ENCODE assay signal across 28 cellular contexts in the genomic region with DNA sequence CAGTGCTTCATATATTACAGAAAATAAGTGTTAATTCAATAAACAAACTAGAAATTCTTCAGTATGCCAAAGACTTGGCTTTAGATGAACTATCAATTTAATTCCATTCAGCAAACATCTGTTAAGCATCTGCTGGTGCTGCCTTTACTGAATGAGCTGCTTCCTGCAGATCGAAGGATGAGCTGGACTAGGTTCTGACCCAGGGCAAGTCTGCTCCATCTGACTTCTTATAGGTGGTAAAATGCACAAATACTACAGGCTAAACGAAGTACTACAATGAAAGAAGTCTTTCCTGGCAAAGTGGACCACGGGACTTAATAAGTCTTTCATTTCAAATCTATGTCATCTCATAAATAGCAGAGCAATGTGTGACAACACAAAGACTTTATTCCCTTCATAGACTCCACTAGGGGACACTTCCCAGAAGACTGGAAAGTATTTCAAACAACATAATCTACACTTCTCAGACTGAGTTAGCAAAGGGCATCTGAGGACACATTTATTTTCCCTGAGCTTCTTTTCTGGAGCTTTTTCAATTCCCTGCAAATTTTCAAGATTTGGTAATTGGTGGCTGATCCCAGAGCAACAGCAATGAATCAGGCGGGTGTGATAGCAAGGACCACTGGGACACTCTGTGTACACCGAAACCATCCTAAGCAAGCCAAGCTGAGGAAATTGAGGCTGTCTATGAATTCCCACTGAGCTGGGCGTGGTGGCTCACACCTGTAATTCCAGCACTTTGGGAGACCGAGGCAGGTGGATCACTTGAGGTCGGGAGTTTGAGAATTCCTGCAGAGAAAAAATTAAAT.
DNase-seq lines count a peak whose midpoint lies in the region; TF ChIP-seq lines count a peak whose summit lies in the region.
"Had no signal": no experiment of that assay in that cellular context is flagged by ENCODE, and none has a peak within 500 bp of the region (broad histone marks: within the 10 kb centered on the region; RNA-seq: fewer than 3 reads in every experiment).

No MANE protein-coding gene starts in this region.

- H3K4me3 Mint-ChIP-seq in type B pancreatic cell (no peak overlapping the region), MCF 10A (ENCODE audit: unreplicated experiment) (no peak overlapping the region)
- H3K4me3 Mint-ChIP-seq: activated CD8-positive, alpha-beta T cell treated with anti-CD3 and anti-CD28 coated beads, Interleukin-2, amount 10 ng/mL, durations not matched to agents 7 days and 5 days; B cell; naive thymus-derived CD8-positive, alpha-beta T cell had no signal

- no peak overlapping the region for H2AFZ ChIP-seq in GM23248

- POLR2A ChIA-PET in MCF 10A (lab: Yijun Ruan, JAX): interaction anchor here (1.2 kb wide), 1 partner anchor 19 kb away, joined by 4 read pairs; no protein-coding TSS in a partner anchor

- H4K20me1 ChIP-seq in GM23248 (ENCODE audit: insufficient read depth): no peaks in the 10 kb centered on the region

- TF ChIP-seq CTCF in fibroblast of villous mesenchyme (IDR thresholded peaks at IDR 0.05; ENCODE audit: insufficient read depth, low read depth, low read length): no peak
- TF ChIP-seq CTCF in type B pancreatic cell (conservative IDR thresholded peaks at IDR 0.05): peak; percentile 35
- no peak for TF ChIP-seq CTCF in MCF 10A (IDR thresholded peaks at IDR 0.05; ENCODE audit: unreplicated experiment)

- CTCF ChIA-PET in MCF 10A (lab: Yijun Ruan, JAX): interaction anchor here (0.5 kb wide), 1 partner anchor 288 kb away, joined by 3 read pairs; no protein-coding TSS in a partner anchor

- peaks cover 5% of the 10 kb centered on the region for H3K27me3 Mint-ChIP-seq in type B pancreatic cell
- no peaks in the 10 kb centered on the region for H3K27me3 Mint-ChIP-seq in MCF 10A (ENCODE audit: insufficient read depth, unreplicated experiment)

- no peak overlapping the region for H3K9ac ChIP-seq in GM23248

- DNase-seq in GM23248: peak; percentile 5
- peak; percentile 6 for DNase-seq in SK-MEL-5 (ENCODE audit: low read depth, low spot score)
- peak; percentile 5 for DNase-seq in fibroblast of villous mesenchyme (ENCODE audit: low read depth)
- DNase-seq in type B pancreatic cell (ENCODE audit: extremely low spot score, unreplicated experiment): no peak
- DNase-seq in MCF 10A (ENCODE audit: unreplicated experiment): no peak
- no peak for DNase-seq in Kasumi-1 (lab: John Stamatoyannopoulos, UW)
- DNase-seq in DMS53 (lab: John Stamatoyannopoulos, UW): no peak
- DNase-seq: activated CD4-positive, CD25-positive, alpha-beta regulatory T cell; activated CD8-positive, alpha-beta T cell treated with anti-CD3 and anti-CD28 coated beads, Interleukin-2, amount 10 ng/mL, durations not matched to agents 7 days and 5 days; activated T-cell treated with anti-CD3 and anti-CD28 coated beads, Interleukin-2, amount 50 U/mL, for 1 hour; amniotic stem cell; caudate nucleus; COR-L47; erythroblast; glutamatergic neuron; KBM-7; mesenchymal stem cell; naive thymus-derived CD8-positive, alpha-beta T cell; NCI-H1048; NCI-H2107; NCI-H510A; pancreas; RPMI8226; stimulated activated CD4-positive, alpha-beta T cell treated with anti-CD3 and anti-CD28 coated beads, Interleukin-2, amount 100 ng/mL, for 24 hours; stimulated activated naive CD4-positive, alpha-beta T cell; T1000; transverse colon had no signal

- in situ Hi-C loops in GM23248 (cut with MboI) (no loop called here), SK-MEL-5 (cut with HindIII; ENCODE audit: low pct_unique_long_range_greater_than_20kb, low sequenced_read_pairs) (no loop called here)

- H3K4me2 ChIP-seq in GM23248 (ENCODE audit: unreplicated experiment): no peak overlapping the region

- intact Hi-C loops in MCF 10A (cut with micrococcal nuclease): no loop called here

- no peaks in the 10 kb centered on the region for H3K4me1 ChIP-seq in GM23248 (ENCODE audit: insufficient read depth)
- H3K4me1 ChIP-seq: transverse colon had no signal

- H3K36me3 ChIP-seq in GM23248 (ENCODE audit: low read depth): no peaks in the 10 kb centered on the region
- H3K36me3 ChIP-seq: pancreas, transverse colon had no signal

- no peaks in the 10 kb centered on the region for H3K36me3 Mint-ChIP-seq in type B pancreatic cell
- no peaks in the 10 kb centered on the region for H3K36me3 Mint-ChIP-seq in MCF 10A (ENCODE audit: insufficient read depth, unreplicated experiment)
- H3K36me3 Mint-ChIP-seq: naive thymus-derived CD8-positive, alpha-beta T cell had no signal

- H3K9me2 ChIP-seq in GM23248 (ENCODE audit: insufficient read depth): no peaks in the 10 kb centered on the region

- BruUV-seq in MCF 10A (replicated peaks; lab: Mats Ljungman, UMichigan): no TSS peak

- H3K27me3 ChIP-seq in GM23248 (replicated peaks; ENCODE audit: insufficient read depth): peaks cover 15% of the 10 kb centered on the region
- H3K27me3 ChIP-seq: pancreas, transverse colon had no signal

- no peaks in the 10 kb centered on the region for H3F3A ChIP-seq in GM23248 (ENCODE audit: insufficient read depth)

- 15% methylated on average over 8 of the region's 8 CpGs for WGBS in GM23248 (ENCODE audit: low coverage in 1 of 2, low lambda C conversion rate in 2 of 2, missing lambda C conversion rate in 2 of 2), 2 experiments

- no peaks in the 10 kb centered on the region for H3K79me2 ChIP-seq in GM23248 (ENCODE audit: insufficient read depth)

- no peak overlapping the region for H3K27ac Mint-ChIP-seq in type B pancreatic cell
- no peak overlapping the region for H3K27ac Mint-ChIP-seq in MCF 10A (ENCODE audit: low read depth, unreplicated experiment)
- H3K27ac Mint-ChIP-seq: activated CD8-positive, alpha-beta T cell treated with anti-CD3 and anti-CD28 coated beads, Interleukin-2, amount 10 ng/mL, durations not matched to agents 7 days and 5 days; B cell; naive thymus-derived CD8-positive, alpha-beta T cell had no signal

- H3K9me3 ChIP-seq in GM23248 (ENCODE audit: low read depth): no peaks in the 10 kb centered on the region
- H3K9me3 ChIP-seq: pancreas, transverse colon had no signal

- no peak overlapping the region for H3K4me3 ChIP-seq in GM23248
- no peak overlapping the region for H3K4me3 ChIP-seq in fibroblast of villous mesenchyme (ENCODE audit: low read depth, low read length)
- H3K4me3 ChIP-seq: pancreas, transverse colon had no signal

- H3K9me3 Mint-ChIP-seq in type B pancreatic cell (peaks cover 4% of the 10 kb centered on the region), MCF 10A (ENCODE audit: unreplicated experiment) (no peaks in the 10 kb centered on the region)
- H3K9me3 Mint-ChIP-seq: naive thymus-derived CD8-positive, alpha-beta T cell had no signal

- H3K4me1 Mint-ChIP-seq in type B pancreatic cell (ENCODE audit: unreplicated experiment) (peaks cover 11% of the 10 kb centered on the region), MCF 10A (ENCODE audit: insufficient read depth, unreplicated experiment) (no peaks in the 10 kb centered on the region)
- H3K4me1 Mint-ChIP-seq: B cell; naive thymus-derived CD8-positive, alpha-beta T cell had no signal

- no peak overlapping the region for H3K27ac ChIP-seq in GM23248
- H3K27ac ChIP-seq: pancreas, transverse colon had no signal

Comparison
In these comparisons a context has a peak if more than half of its experiments do, and no peak if none do; other contexts are left out.
1. DNase-seq: peak in GM23248 (single experiment), SK-MEL-5 (single experiment) and fibroblast of villous mesenchyme (single experiment); none in type B pancreatic cell (single experiment), MCF 10A (single experiment), Kasumi-1 (0 of 2) and DMS53 (single experiment).